Comparison of ENCODE assay signal across 1 cellular context in genomic region chr1:11845641-11846335, GRCh38.
TF ChIP-seq lines count a peak whose summit lies in the region.

No MANE protein-coding gene starts in this region.

TF ChIP-seq in HepG2, 621 proteins besides CTCF, POLR2A, EP300 and RAD21:
- TF ChIP-seq ZXDC (CRISPR knock-in tag; IDR thresholded peaks at IDR 0.05) = no peak
- no peak for TF ChIP-seq ZNF367 (CRISPR knock-in tag; IDR thresholded peaks at IDR 0.05; ENCODE audit: borderline replicate concordance)
- TF ChIP-seq ZNF839 (CRISPR knock-in tag; IDR thresholded peaks at IDR 0.05; ENCODE audit: borderline replicate concordance) = no peak
- TF ChIP-seq NFE2 (CRISPR knock-in tag; IDR thresholded peaks at IDR 0.05) = no peak
- TF ChIP-seq ZNF510 (CRISPR knock-in tag; IDR thresholded peaks at IDR 0.05; ENCODE audit: low read depth) = no peak
- TF ChIP-seq RARG (CRISPR knock-in tag; IDR thresholded peaks at IDR 0.05; ENCODE audit: low read depth) = no peak
- TF ChIP-seq PRDM4 (CRISPR knock-in tag; IDR thresholded peaks at IDR 0.05; ENCODE audit: borderline replicate concordance) = peak; percentile 49; the same call in 1 of the 2 replicates
- no peak for TF ChIP-seq CHD4 (IDR thresholded peaks at IDR 0.05; ENCODE audit: borderline replicate concordance, low read length)
- TF ChIP-seq ZNF484 (CRISPR knock-in tag; IDR thresholded peaks at IDR 0.05; ENCODE audit: borderline replicate concordance, low read depth) = no peak
- no peak for TF ChIP-seq ZBTB38 (CRISPR knock-in tag; IDR thresholded peaks at IDR 0.05)
- no peak for TF ChIP-seq ZNF251 (CRISPR knock-in tag; IDR thresholded peaks at IDR 0.05)
- peak; percentile 45; the same call in 1 of the 2 replicates for TF ChIP-seq ZNF331 (CRISPR knock-in tag; IDR thresholded peaks at IDR 0.05)
- 0 out of 2 replicates have a peak, but pooled peaks have one; percentile 13 for TF ChIP-seq THAP11 (CRISPR knock-in tag; IDR thresholded peaks at IDR 0.05)
- no peak for TF ChIP-seq BRCA1 (CRISPR knock-in tag; IDR thresholded peaks at IDR 0.05)
- no peak for TF ChIP-seq TSC22D2 (CRISPR knock-in tag; IDR thresholded peaks at IDR 0.05; ENCODE audit: borderline replicate concordance)
- TF ChIP-seq TBP (CRISPR knock-in tag; IDR thresholded peaks at IDR 0.05) = no peak
- peak; percentile 51 to 95 for TF ChIP-seq REST (IDR thresholded peaks at IDR 0.05; ENCODE audit: borderline replicate concordance in 1 of 2, low read depth in 1 of 2, low read length in 2 of 2)
- TF ChIP-seq RBM22 (optimal IDR thresholded peaks at IDR 0.05; ENCODE audit: low read length) = peak; percentile 29
- 0 out of 2 replicates have a peak, but pooled peaks have one; percentile 17 for TF ChIP-seq RARA (CRISPR knock-in tag; IDR thresholded peaks at IDR 0.05)
- TF ChIP-seq STAT5B (CRISPR knock-in tag; IDR thresholded peaks at IDR 0.05) = 0 out of 2 replicates have a peak, but pooled peaks have one; percentile 80
- no peak for TF ChIP-seq ZNF24 (IDR thresholded peaks at IDR 0.05)
- no peak for TF ChIP-seq SIN3B (IDR thresholded peaks at IDR 0.05; ENCODE audit: low read length)
- TF ChIP-seq ZSCAN9 (CRISPR knock-in tag; IDR thresholded peaks at IDR 0.05; ENCODE audit: borderline replicate concordance) = peak; percentile 73; the same call in 1 of the 2 replicates
- TF ChIP-seq SP4 (CRISPR knock-in tag; IDR thresholded peaks at IDR 0.05) = peak; percentile 35; the same call in 1 of the 2 replicates
- TF ChIP-seq ZNF615 (CRISPR knock-in tag; IDR thresholded peaks at IDR 0.05; ENCODE audit: borderline replicate concordance) = no peak
- no peak for TF ChIP-seq ATF7-NPFF (CRISPR knock-in tag; IDR thresholded peaks at IDR 0.05; ENCODE audit: low read depth)
- peak; percentile 66; the same call in 1 of the 2 replicates for TF ChIP-seq KLF6 (CRISPR knock-in tag; IDR thresholded peaks at IDR 0.05)
- TF ChIP-seq EHMT2 (IDR thresholded peaks at IDR 0.05; ENCODE audit: borderline replicate concordance, low read depth, low read length) = peak; percentile 86; the same call in 1 of the 2 replicates
- TF ChIP-seq HMG20A (CRISPR knock-in tag; IDR thresholded peaks at IDR 0.05; ENCODE audit: borderline replicate concordance) = no peak
- 0 out of 2 replicates have a peak, but pooled peaks have one; percentile 39 for TF ChIP-seq ZFP37 (CRISPR knock-in tag; IDR thresholded peaks at IDR 0.05; ENCODE audit: borderline replicate concordance)
- TF ChIP-seq ZNF605 (CRISPR knock-in tag; IDR thresholded peaks at IDR 0.05) = no peak
- TF ChIP-seq KLF16 (CRISPR knock-in tag; IDR thresholded peaks at IDR 0.05) = peak in 1 of 2 experiments; percentile 60; a peak in 1 of 4 replicates
- no peak for TF ChIP-seq RBAK (CRISPR knock-in tag; IDR thresholded peaks at IDR 0.05)
- TF ChIP-seq SAP130 (CRISPR knock-in tag; IDR thresholded peaks at IDR 0.05; ENCODE audit: low read depth) = peak; percentile 45
- no peak for TF ChIP-seq ATRX (CRISPR knock-in tag; IDR thresholded peaks at IDR 0.05; ENCODE audit: borderline replicate concordance)
- 0 out of 2 replicates have a peak, but pooled peaks have one; percentile 35 for TF ChIP-seq ZNF557 (CRISPR knock-in tag; IDR thresholded peaks at IDR 0.05)
- TF ChIP-seq SMAD3 (CRISPR knock-in tag; IDR thresholded peaks at IDR 0.05) = 0 out of 2 replicates have a peak, but pooled peaks have one; percentile 35
- TF ChIP-seq TFDP1 (CRISPR knock-in tag; IDR thresholded peaks at IDR 0.05; ENCODE audit: borderline replicate concordance) = no peak
- TF ChIP-seq HMGXB3 (CRISPR knock-in tag; IDR thresholded peaks at IDR 0.05; ENCODE audit: borderline replicate concordance) = peak; percentile 42; the same call in 1 of the 2 replicates
- peak; percentile 16; the same call in 1 of the 2 replicates for TF ChIP-seq GATAD2A (CRISPR knock-in tag; IDR thresholded peaks at IDR 0.05)
- TF ChIP-seq MIER2 (CRISPR knock-in tag; IDR thresholded peaks at IDR 0.05) = peak; percentile 93
- no peak for TF ChIP-seq ZNF652 (CRISPR knock-in tag; IDR thresholded peaks at IDR 0.05; ENCODE audit: borderline replicate concordance, low read depth)
- no peak for TF ChIP-seq ZNF543 (CRISPR knock-in tag; IDR thresholded peaks at IDR 0.05)
- TF ChIP-seq ZNF232 (CRISPR knock-in tag; IDR thresholded peaks at IDR 0.05; ENCODE audit: borderline replicate concordance) = 0 out of 2 replicates have a peak, but pooled peaks have one; percentile 33
